16 cellular contexts compared by ENCODE assay signal in the genomic region with DNA sequence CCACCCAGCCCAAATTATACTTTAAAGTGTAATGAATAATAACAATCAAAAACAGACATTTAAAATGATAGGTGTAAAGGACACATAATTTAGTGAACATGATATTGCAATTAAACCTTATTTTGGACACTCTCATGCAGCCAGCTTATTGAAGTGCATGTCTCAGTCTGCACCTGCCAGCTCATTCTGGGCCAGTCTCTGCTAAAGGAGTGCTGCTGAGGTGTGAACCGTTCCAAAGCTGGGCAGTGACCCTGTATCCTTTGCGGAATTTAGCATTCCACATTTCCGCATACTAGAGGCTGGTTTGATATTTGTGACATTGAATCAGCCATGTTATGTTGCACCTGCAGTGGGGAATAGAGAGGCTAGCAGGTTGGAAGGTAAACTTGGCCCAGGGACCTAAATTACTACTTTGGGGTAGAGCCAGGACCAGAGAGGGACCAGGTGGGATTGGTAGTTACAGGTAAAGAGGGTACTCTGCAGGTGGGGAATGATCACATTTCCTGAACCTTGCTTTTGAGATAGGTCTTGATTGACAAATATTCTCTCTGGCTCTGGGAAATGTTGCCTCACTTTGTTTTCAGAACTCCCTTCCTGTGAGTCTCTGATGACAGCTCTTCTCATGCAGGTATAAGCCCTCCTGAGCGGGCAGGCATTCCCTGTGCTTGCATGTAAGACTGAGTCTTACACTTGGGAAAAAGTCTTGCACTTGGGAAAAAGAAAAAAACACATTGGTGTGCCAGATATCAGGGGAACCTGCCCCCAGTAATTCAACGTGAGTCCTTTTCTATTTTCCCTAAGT.
"Had no signal": no experiment of that assay in that cellular context is flagged by ENCODE, and none has a peak within 500 bp of the region (broad histone marks: within the 10 kb centered on the region; RNA-seq: fewer than 3 reads in every experiment).

No MANE protein-coding gene starts in this region.

- H3K4me3 Mint-ChIP-seq: activated CD4-positive, alpha-beta T cell treated with anti-CD3 and anti-CD28 coated beads, Interleukin-2, amount 10 ng/mL, durations not matched to agents 7 days and 5 days; activated naive CD8-positive, alpha-beta T cell treated with anti-CD3 and anti-CD28 coated beads for 36 hours; brain; dendritic cell treated with granulocyte-macrophage colony-stimulating factor and Interleukin-4, amounts not matched to agents 40 ng/mL and 50 ng/mL, for 4 days; neural progenitor cell had no signal

- H3K9me3 Mint-ChIP-seq: activated naive CD8-positive, alpha-beta T cell treated with anti-CD3 and anti-CD28 coated beads for 36 hours had no signal

- H3K27me3 Mint-ChIP-seq: activated CD4-positive, alpha-beta T cell treated with anti-CD3 and anti-CD28 coated beads, Interleukin-2, amount 10 ng/mL, durations not matched to agents 7 days and 5 days; activated naive CD8-positive, alpha-beta T cell treated with anti-CD3 and anti-CD28 coated beads for 36 hours; brain; dendritic cell treated with granulocyte-macrophage colony-stimulating factor and Interleukin-4, amounts not matched to agents 40 ng/mL and 50 ng/mL, for 4 days had no signal

- H3K4me1 Mint-ChIP-seq: brain had no signal

- H3K4me1 ChIP-seq: testis had no signal

- ATAC-seq: left colon had no signal

- H3K27ac ChIP-seq: neural progenitor cell, ovary, testis had no signal

- DNase-seq: activated CD4-positive, alpha-beta T cell treated with anti-CD3 and anti-CD28 coated beads, Interleukin-2, amount 10 ng/mL, durations not matched to agents 7 days and 5 days; activated CD8-positive, alpha-beta memory T cell treated with anti-CD3 and anti-CD28 coated beads, Interleukin-2, amount 50 U/mL, for 48 hours; activated naive CD8-positive, alpha-beta T cell treated with anti-CD3 and anti-CD28 coated beads for 36 hours; amygdala; central memory CD4-positive, alpha-beta T cell; effector memory CD4-positive, alpha-beta T cell; head of caudate nucleus; left colon; midbrain; ovary; stimulated activated CD4-positive, alpha-beta T cell treated with anti-CD3 and anti-CD28 coated beads, Interleukin-2, amount 100 ng/mL, for 24 hours; testis had no signal

- H3K27ac Mint-ChIP-seq: activated CD4-positive, alpha-beta T cell treated with anti-CD3 and anti-CD28 coated beads, Interleukin-2, amount 10 ng/mL, durations not matched to agents 7 days and 5 days; activated naive CD8-positive, alpha-beta T cell treated with anti-CD3 and anti-CD28 coated beads for 36 hours; dendritic cell treated with granulocyte-macrophage colony-stimulating factor and Interleukin-4, amounts not matched to agents 40 ng/mL and 50 ng/mL, for 4 days; neural progenitor cell had no signal

- H3K9me3 ChIP-seq: ovary, stomach, testis had no signal

- H3K27me3 ChIP-seq: neural progenitor cell, ovary, stomach, testis had no signal
